1 cellular context compared by ENCODE assay signal in genomic region chr1:28266920-28267322, GRCh38.
TF ChIP-seq lines count a peak whose summit lies in the region.

No MANE protein-coding gene starts in this region.

TF ChIP-seq in K562, 482 proteins besides CTCF, POLR2A, EP300 and RAD21 (continued from another document and continues in another):
- TF ChIP-seq CEBPZ (IDR thresholded peaks at IDR 0.05; ENCODE audit: borderline replicate concordance, low read depth, low read length) (no peak), OTX1 (CRISPR knock-in tag; IDR thresholded peaks at IDR 0.05) (no peak), ZNF124 (CRISPR knock-in tag; IDR thresholded peaks at IDR 0.05) (no peak), PCBP2 (IDR thresholded peaks at IDR 0.05; ENCODE audit: low read depth, low read length, poor library complexity, severe bottlenecking) (no peak), CHD2 (IDR thresholded peaks at IDR 0.05; ENCODE audit: low read depth, low read length) (0 out of 2 replicates have a peak, but pooled peaks have one; percentile 29), MBD1 (CRISPR knock-in tag; IDR thresholded peaks at IDR 0.05) (no peak), ZNF830 (CRISPR knock-in tag; IDR thresholded peaks at IDR 0.05) (no peak), SIX5 (IDR thresholded peaks at IDR 0.05; ENCODE audit: borderline replicate concordance in 1 of 2, insufficient read depth in 1 of 2, low read depth in 1 of 2, low read length in 2 of 2) (no peak), PATZ1 (CRISPR knock-in tag; IDR thresholded peaks at IDR 0.05; ENCODE audit: borderline replicate concordance) (no peak), ZNF668 (CRISPR knock-in tag; IDR thresholded peaks at IDR 0.05) (no peak), IFI16 (CRISPR knock-in tag; IDR thresholded peaks at IDR 0.05) (no peak), HNRNPK (IDR thresholded peaks at IDR 0.05; ENCODE audit: low read depth, low read length, poor library complexity, severe bottlenecking) (no peak), MCM2 (IDR thresholded peaks at IDR 0.05; ENCODE audit: low read depth) (no peak), NCOR1 (IDR thresholded peaks at IDR 0.05) (peak; percentile 83), ZNF165 (CRISPR knock-in tag; IDR thresholded peaks at IDR 0.05; ENCODE audit: borderline replicate concordance) (no peak), TARDBP (IDR thresholded peaks at IDR 0.05) (0 out of 2 replicates have a peak, but pooled peaks have one; percentile 35), SAFB2 (IDR thresholded peaks at IDR 0.05; ENCODE audit: borderline replicate concordance, low read depth, low read length, severe bottlenecking) (no peak), ATF2 (CRISPR knock-in tag; IDR thresholded peaks at IDR 0.05) (no peak), TCF7 (IDR thresholded peaks at IDR 0.05; ENCODE audit: borderline replicate concordance) (no peak), CHD4 (IDR thresholded peaks at IDR 0.05; ENCODE audit: insufficient read depth, insufficient replicate concordance, low read depth, low read length, poor library complexity, severe bottlenecking) (no peak), TCF15 (CRISPR knock-in tag; IDR thresholded peaks at IDR 0.05) (no peak), EZH2 (IDR thresholded peaks at IDR 0.05; ENCODE audit: borderline replicate concordance, low read depth, low read length) (no peak), GABPA (tag; conservative IDR thresholded peaks at IDR 0.05; ENCODE audit: low read depth) (peak; percentile 54), SNAPC5 (CRISPR knock-in tag; IDR thresholded peaks at IDR 0.05) (no peak), SIRT6 (IDR thresholded peaks at IDR 0.05; ENCODE audit: low read depth, low read length) (no peak), SUPT5H (IDR thresholded peaks at IDR 0.05) (no peak), PYGO2 (tag; IDR thresholded peaks at IDR 0.05) (no peak), KLF1 (tag; IDR thresholded peaks at IDR 0.05) (no peak), SOX6 (IDR thresholded peaks at IDR 0.05) (peak; percentile 85), MAZ (CRISPR knock-in tag; conservative IDR thresholded peaks at IDR 0.05 in 1 of 2, IDR thresholded peaks at IDR 0.05 in 1 of 2) (peak in 1 of 2 experiments; percentile 62; a peak in 2 of 4 replicates), ATF3 (IDR thresholded peaks at IDR 0.05) (no peak), ATF3 (CRISPR knock-in tag; conservative IDR thresholded peaks at IDR 0.05) (no peak), ZNF134 (CRISPR knock-in tag; conservative IDR thresholded peaks at IDR 0.05) (no peak), ZNF696 (CRISPR knock-in tag; conservative IDR thresholded peaks at IDR 0.05) (no peak), CBFB (CRISPR knock-in tag; IDR thresholded peaks at IDR 0.05) (no peak; the same call in 1 of the 2 replicates), ZNF766 (CRISPR knock-in tag; conservative IDR thresholded peaks at IDR 0.05) (no peak), NR4A1 (CRISPR knock-in tag; IDR thresholded peaks at IDR 0.05) (no peak), NR4A1 (tag; IDR thresholded peaks at IDR 0.05) (peak; percentile 58; the same call in 1 of the 2 replicates), ZNF280B (CRISPR knock-in tag; IDR thresholded peaks at IDR 0.05) (no peak), MCM3 (IDR thresholded peaks at IDR 0.05) (no peak), HMGXB4 (CRISPR knock-in tag; IDR thresholded peaks at IDR 0.05) (no peak), PREB (CRISPR knock-in tag; IDR thresholded peaks at IDR 0.05) (no peak), CCNT2 (IDR thresholded peaks at IDR 0.05; ENCODE audit: borderline replicate concordance, extremely low read depth, insufficient read length, low read depth, low read length) (peak; percentile 49), NFIX (CRISPR knock-in tag; IDR thresholded peaks at IDR 0.05; ENCODE audit: low read depth) (no peak), FUS (optimal IDR thresholded peaks at IDR 0.05; ENCODE audit: low read depth, low read length) (no peak), ATF4 (CRISPR knock-in tag; IDR thresholded peaks at IDR 0.05) (no peak), PTBP1 (IDR thresholded peaks at IDR 0.05; ENCODE audit: low read depth, low read length) (no peak), MCM7 (IDR thresholded peaks at IDR 0.05) (no peak), SMC3 (conservative IDR thresholded peaks at IDR 0.05; ENCODE audit: insufficient read depth, low read depth, low read length) (0 out of 2 replicates have a peak, but pooled peaks have one; percentile 32), GATA2 (CRISPR knock-in tag; IDR thresholded peaks at IDR 0.05) (peak; percentile 93), BDP1 (IDR thresholded peaks at IDR 0.05; ENCODE audit: insufficient read depth, insufficient read length) (no peak), SMAD4 (CRISPR knock-in tag; conservative IDR thresholded peaks at IDR 0.05) (0 out of 2 replicates have a peak, but pooled peaks have one; percentile 30), GTF2F1 (IDR thresholded peaks at IDR 0.05; ENCODE audit: low read depth, low read length) (no peak), ZNF324 (CRISPR knock-in tag; IDR thresholded peaks at IDR 0.05) (no peak), ASH1L (IDR thresholded peaks at IDR 0.05; ENCODE audit: borderline replicate concordance, low read depth, partially characterized antibody) (no peak), ZNF79 (CRISPR knock-in tag; IDR thresholded peaks at IDR 0.05; ENCODE audit: low read depth) (no peak), POLR2H (tag; IDR thresholded peaks at IDR 0.05; ENCODE audit: low read depth) (no peak), FOXJ3 (CRISPR knock-in tag; IDR thresholded peaks at IDR 0.05) (no peak), RBM15 (IDR thresholded peaks at IDR 0.05; ENCODE audit: insufficient read depth, low read length) (no peak)
